Comparison of ENCODE assay signal across 17 cellular contexts in genomic region chr17:8005951-8006730, GRCh38. TPM values are rescaled to one million over a fixed set of nuclear protein-coding genes. Genes with fewer than 3 reads are reported as not detected.
DNase-seq lines count a peak whose midpoint lies in the region; ATAC-seq, FAIRE-seq and TF ChIP-seq lines count a peak whose summit lies in the region.
"Had no signal": no experiment of that assay in that cellular context is flagged by ENCODE, and none has a peak within 500 bp of the region (broad histone marks: within the 10 kb centered on the region; RNA-seq: fewer than 3 reads in every experiment).

No MANE protein-coding gene starts in this region.

- peak; percentile 45 for DNase-seq in COLO829 (ENCODE audit: low spot score)
- DNase-seq in GM12891 (ENCODE audit: insufficient read length, low spot score), result peak; percentile 57
- DNase-seq in OCI-LY7 (ENCODE audit: low spot score), result peak; percentile 45
- DNase-seq in islet precursor cell, result peak; percentile 52
- no peak for DNase-seq in NCI-H2107 (lab: John Stamatoyannopoulos, UW)
- DNase-seq in dorsolateral prefrontal cortex, result no peak
- DNase-seq: activated B cell treated with CpG ODN at 0.5 μM for 24 hours; natural killer cell; retina; stimulated activated CD4-positive, alpha-beta T cell treated with anti-CD3 and anti-CD28 coated beads, Interleukin-2, amount 100 ng/mL, for 48 hours had no signal

- TF ChIP-seq CTCF in OCI-LY7 (conservative IDR thresholded peaks at IDR 0.05; ENCODE audit: low read length) (no peak), dorsolateral prefrontal cortex (IDR thresholded peaks at IDR 0.05 in 54 of 56, conservative IDR thresholded peaks at IDR 0.05 in 2 of 56; ENCODE audit: low read depth in 1 of 56, partially characterized antibody in 56 of 56) (no peak)

- CTCF ChIA-PET in OCI-LY7 (lab: Charles Lee; ENCODE audit: unreplicated experiment), result no interaction called here

- FAIRE-seq in GM12891 (lab: Jason Lieb, UNC), result no peak
- FAIRE-seq: GM18507 had no signal

- POLR2A ChIA-PET in OCI-LY7 (lab: Charles Lee), result no interaction called here

- H3K27ac ChIP-seq in OCI-LY7 (ENCODE audit: low read depth, low read length, poor library complexity, severe bottlenecking) (no peak overlapping the region), dorsolateral prefrontal cortex (no peak overlapping the region)
- H3K27ac ChIP-seq: C4-2B, KMS-11, vagina had no signal

- peaks cover 0 to 65% (median 29%) of the 10 kb centered on the region in 45 donors for H3K27me3 ChIP-seq in dorsolateral prefrontal cortex

- H3K9me2 ChIP-seq in OCI-LY7 (ENCODE audit: insufficient read depth, low read length), result no peaks in the 10 kb centered on the region

- H2AFZ ChIP-seq in OCI-LY7 (ENCODE audit: low read length), result peak overlapping the region; percentile 28; the same call in 1 of the 2 replicates

- H3K9me3 ChIP-seq in OCI-LY7 (ENCODE audit: low read length), result no peaks in the 10 kb centered on the region
- H3K9me3 ChIP-seq: vagina had no signal

- no peak overlapping the region for H3K4me2 ChIP-seq in OCI-LY7 (ENCODE audit: low read length)
- H3K4me2 ChIP-seq: KMS-11 had no signal

- intact Hi-C loops in OCI-LY7 (cut with micrococcal nuclease; ENCODE audit: unreplicated experiment), result no loop called here
- intact Hi-C loops in dorsolateral prefrontal cortex (cut with DNase I), result no loop called here

- no peaks in the 10 kb centered on the region for H4K20me1 ChIP-seq in OCI-LY7 (ENCODE audit: insufficient read depth, low read length)

- no peak for ATAC-seq in HG02981 (IDR thresholded peaks at IDR 0.05; ENCODE audit: unreplicated experiment)
- ATAC-seq: esophagus mucosa had no signal

- no TSS peak for BruUV-seq in OCI-LY7 (replicated peaks; lab: Mats Ljungman, UMichigan)

- peaks cover 8% of the 10 kb centered on the region for H3K4me1 ChIP-seq in OCI-LY7 (ENCODE audit: insufficient read depth, low read length, poor library complexity, severe bottlenecking)

- H3K36me3 ChIP-seq in OCI-LY7 (ENCODE audit: insufficient read depth, low read length), result no peaks in the 10 kb centered on the region
- H3K36me3 ChIP-seq: vagina had no signal

- H3K79me2 ChIP-seq in OCI-LY7 (ENCODE audit: insufficient read depth, low read depth, low read length), result no peaks in the 10 kb centered on the region

- no peak for TF ChIP-seq POLR2A in GM12891 (IDR thresholded peaks at IDR 0.05; ENCODE audit: low read depth, low read length)

- H3K4me3 ChIP-seq in OCI-LY7 (ENCODE audit: low read depth, low read length, poor library complexity, severe bottlenecking) (no peak overlapping the region), dorsolateral prefrontal cortex (no peak overlapping the region)
- H3K4me3 ChIP-seq: vagina had no signal

TF ChIP-seq in GM12891, 5 proteins besides CTCF, POLR2A, EP300 and RAD21:
- TF ChIP-seq POU2F2 (IDR thresholded peaks at IDR 0.05; ENCODE audit: low read depth, low read length) (no peak), SPI1 (IDR thresholded peaks at IDR 0.05; ENCODE audit: low read depth, low read length) (no peak)
TF ChIP-seq in GM12891: peak in this region for 0.

RNA-seq across cellular contexts. Expression of gene GUCY2D, which starts 3.7 kb away (rescaled TPM):
- not detected for polyA plus RNA-seq in GM12891 (2012; ENCODE audit: low read depth, missing spikeins)
- total RNA-seq in OCI-LY7 (2014; rRNA removed; shearing (Covaris generic)), result not detected in 2 replicates
- total RNA-seq in OCI-LY7 (2022) (not detected in 2 replicates), dorsolateral prefrontal cortex (1 to 10 TPM in 28 of 120 experiments, under 1 TPM in 56, not detected in 36; 0.13 to 2.8 (median 0.83) TPM)
- total RNA-seq: activated B cell treated with CpG ODN at 0.5 μM for 24 hours, H4, natural killer cell, vagina had no signal

RNA-seq across cellular contexts. Expression of gene ALOX15B, which starts 32.7 kb away (rescaled TPM):
- polyA plus RNA-seq in GM12891 (2012; ENCODE audit: low read depth, missing spikeins), result 0.10 TPM
- not detected in 2 replicates for total RNA-seq in OCI-LY7 (2014; rRNA removed; shearing (Covaris generic))
- total RNA-seq in OCI-LY7 (2022) (not detected in 2 replicates), dorsolateral prefrontal cortex (1 to 10 TPM in 90 of 120 experiments, under 1 TPM in 29, not detected in 1; 0.29 to 6.8 (median 2.0) TPM)
- total RNA-seq: activated B cell treated with CpG ODN at 0.5 μM for 24 hours, H4, natural killer cell had no signal

Comparison
In these comparisons a context has a peak if more than half of its experiments do, and no peak if none do; other contexts are left out.
1. DNase-seq: peak in COLO829 (single experiment), GM12891 (single experiment), OCI-LY7 (single experiment) and islet precursor cell (single experiment); none in NCI-H2107 (single experiment) and dorsolateral prefrontal cortex (0 of 10).